17 cellular contexts compared by ENCODE assay signal in the genomic region with DNA sequence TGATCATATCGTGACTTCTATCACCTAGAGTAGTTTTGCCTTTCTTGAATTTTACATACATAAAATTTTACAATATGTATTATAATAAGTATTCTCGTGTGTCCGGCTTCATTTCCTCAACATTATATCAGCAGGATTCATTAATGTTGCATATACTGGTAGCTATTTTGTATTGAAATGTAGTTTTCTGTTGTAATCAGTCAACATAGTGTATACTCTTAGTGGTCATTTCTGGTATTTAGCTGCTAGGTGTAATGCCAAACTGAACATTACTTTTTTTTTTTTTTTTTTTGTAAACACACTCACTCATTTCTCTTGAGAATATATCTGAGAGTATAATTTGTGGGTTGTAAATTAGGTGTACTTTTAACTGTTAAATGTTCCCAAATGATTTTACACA.
DNase-seq lines count a peak whose midpoint lies in the region; ATAC-seq and TF ChIP-seq lines count a peak whose summit lies in the region.
"Had no signal": no experiment of that assay in that cellular context is flagged by ENCODE, and none has a peak within 500 bp of the region (broad histone marks: within the 10 kb centered on the region; RNA-seq: fewer than 3 reads in every experiment).

No MANE protein-coding gene starts in this region.

- H3K4ac ChIP-seq in mesendoderm (ENCODE audit: low read depth, low read length): no peak overlapping the region

- H3K18ac ChIP-seq in mesendoderm (ENCODE audit: low read length): peak overlapping the region; percentile 72

- no peak overlapping the region for H2BK5ac ChIP-seq in mesendoderm (ENCODE audit: low read length)

- TF ChIP-seq CTCF in A673 (conservative IDR thresholded peaks at IDR 0.05; ENCODE audit: low read depth, low read length): no peak

- no peak for ATAC-seq in HG03196 (IDR thresholded peaks at IDR 0.05; ENCODE audit: unreplicated experiment)
- no peak for ATAC-seq in GM21423 (IDR thresholded peaks at IDR 0.05; ENCODE audit: unreplicated experiment)
- ATAC-seq: GM12878 had no signal

- peak overlapping the region; percentile 74 for H2BK15ac ChIP-seq in mesendoderm (replicated peaks; ENCODE audit: low read depth)

- BruUV-seq in A673 (replicated peaks; lab: Mats Ljungman, UMichigan): no TSS peak

- H3K36me3 ChIP-seq in A673 (ENCODE audit: insufficient read depth, low read length, poor library complexity, severe bottlenecking) (no peaks in the 10 kb centered on the region), HUES48 (ENCODE audit: control insufficient read depth, insufficient read depth, low read length) (peaks cover 71% of the 10 kb centered on the region), SJSA1 (no peaks in the 10 kb centered on the region), mesendoderm (ENCODE audit: control insufficient read depth, insufficient read depth, low read length) (peaks cover 2% of the 10 kb centered on the region)
- H3K36me3 ChIP-seq: HAP-1 had no signal

- H3K9me3 ChIP-seq in A673 (ENCODE audit: low read depth, low read length, poor library complexity, severe bottlenecking) (no peaks in the 10 kb centered on the region), HUES48 (ENCODE audit: control insufficient read depth, insufficient read depth, low read length) (no peaks in the 10 kb centered on the region), SJSA1 (replicated peaks) (no peaks in the 10 kb centered on the region)
- H3K9me3 ChIP-seq: Caco-2, HAP-1 had no signal

- no peak overlapping the region for H4K8ac ChIP-seq in mesendoderm (ENCODE audit: low read depth, low read length)

- no peak overlapping the region for H4K5ac ChIP-seq in mesendoderm (ENCODE audit: low read length)

- no peak overlapping the region for H2AK5ac ChIP-seq in mesendoderm (ENCODE audit: low read length)

- intact Hi-C loops in A673 (cut with micrococcal nuclease; ENCODE audit: unreplicated experiment): no loop called here

- H3K23ac ChIP-seq in mesendoderm (ENCODE audit: low read length): no peak overlapping the region

- DNase-seq in A673 (ENCODE audit: low spot score): no peak
- no peak for DNase-seq in SJSA1 (ENCODE audit: low read depth in 1 of 2, low spot score in 2 of 2)
- no peak for DNase-seq in mesendoderm
- DNase-seq in activated naive CD4-positive, alpha-beta T cell treated with Interleukin-2 at 50 U/mL for 16 hours: no peak
- no peak for DNase-seq in activated CD4-positive, CD25-positive, alpha-beta regulatory T cell treated with anti-CD3 and anti-CD28 coated beads, Interleukin-2, amount 50 U/mL, for 72 hours
- DNase-seq: AML-193; Caco-2; CD4-positive, alpha-beta T cell; DMS79 treated with DMSO at 0.1 percent for 48 hours; GOT3 had no signal

- H3K56ac ChIP-seq in mesendoderm (ENCODE audit: low read length): no peak overlapping the region

- no peak overlapping the region for H2BK120ac ChIP-seq in mesendoderm (ENCODE audit: low read depth, low read length)

- CTCF ChIA-PET in A673 (lab: Charles Lee): interaction anchor here (0.6 kb wide), 1 partner anchor 50 kb away, joined by 5 read pairs; no protein-coding TSS in a partner anchor

- H3K27ac ChIP-seq in A673 (ENCODE audit: low read depth, low read length, poor library complexity, severe bottlenecking) (peak overlapping the region; percentile 6), HUES48 (ENCODE audit: low read depth, low read length) (peak overlapping the region; percentile 85), SJSA1 (0 out of 2 replicates have a peak overlapping the region, but pooled peaks have one; percentile 26), mesendoderm (ENCODE audit: low read depth, low read length) (no peak overlapping the region)
- H3K27ac ChIP-seq: C4-2B, KMS-11 had no signal

- H3K4me1 ChIP-seq in A673 (ENCODE audit: insufficient read depth, low read length, poor library complexity, severe bottlenecking): peaks cover 15% of the 10 kb centered on the region
- peaks cover 21% of the 10 kb centered on the region for H3K4me1 ChIP-seq in HUES48 (ENCODE audit: control insufficient read depth, insufficient read depth, low read length)
- peaks cover 21% of the 10 kb centered on the region for H3K4me1 ChIP-seq in SJSA1 (replicated peaks)
- H3K4me1 ChIP-seq in mesendoderm (ENCODE audit: control insufficient read depth, low read depth, low read length): peaks cover 3% of the 10 kb centered on the region

- H3K4me3 ChIP-seq in A673 (ENCODE audit: low read depth, low read length, poor library complexity, severe bottlenecking): no peak overlapping the region
- H3K4me3 ChIP-seq in HUES48 (ENCODE audit: low read depth, low read length): no peak overlapping the region
- no peak overlapping the region for H3K4me3 ChIP-seq in SJSA1
- no peak overlapping the region for H3K4me3 ChIP-seq in mesendoderm (ENCODE audit: low read length)
- H3K4me3 ChIP-seq: GM12878, HAP-1 had no signal

- no peaks in the 10 kb centered on the region for H3K79me2 ChIP-seq in mesendoderm (ENCODE audit: control insufficient read depth, insufficient read depth, low read length)

- POLR2A ChIA-PET in A673 (lab: Charles Lee; ENCODE audit: low non-redundant PET): no interaction called here

- no peaks in the 10 kb centered on the region for H3K27me3 ChIP-seq in A673 (replicated peaks; ENCODE audit: insufficient read depth, low read depth, low read length, poor library complexity)
- no peaks in the 10 kb centered on the region for H3K27me3 ChIP-seq in HUES48 (ENCODE audit: control insufficient read depth, insufficient read depth, low read length)
- H3K27me3 ChIP-seq in SJSA1 (replicated peaks): no peaks in the 10 kb centered on the region
- H3K27me3 ChIP-seq in mesendoderm (ENCODE audit: insufficient read depth, low read length, poor library complexity): no peaks in the 10 kb centered on the region

- H3K9ac ChIP-seq in HUES48 (ENCODE audit: low read depth, low read length) (no peak overlapping the region), mesendoderm (ENCODE audit: low read length) (no peak overlapping the region)
- H3K9ac ChIP-seq: KMS-11 had no signal

- WGBS in mesendoderm (ENCODE audit: extremely low coverage, insufficient coverage, low lambda C conversion rate): no CpG with 5 or more reads among the region's 3 CpGs

- H3K4me2 ChIP-seq in mesendoderm (ENCODE audit: low read length): no peak overlapping the region
- H3K4me2 ChIP-seq: KMS-11 had no signal

- no peaks in the 10 kb centered on the region for H3K79me1 ChIP-seq in mesendoderm (ENCODE audit: low read length)
